ENCODE assay signal across 26 cellular contexts in genomic region chr4:83768146-83768545, GRCh38.
"Had no signal": no experiment of that assay in that cellular context is flagged by ENCODE, and none has a peak within 500 bp of the region (broad histone marks: within the 10 kb centered on the region; RNA-seq: fewer than 3 reads in every experiment).

No MANE protein-coding gene starts in this region.

- H3K27me3 ChIP-seq: suprapubic skin, testis, thyroid gland, tibial artery, tibial nerve, transverse colon, upper lobe of left lung, upper lobe of right lung, vagina had no signal

- FAIRE-seq: urothelium cell line had no signal

- H3K4me1 ChIP-seq: stomach, suprapubic skin, testis, thyroid gland, tibial artery, tibial nerve, transverse colon, upper lobe of left lung, upper lobe of right lung, uterus, vagina had no signal

- ATAC-seq: stimulated activated effector memory CD8-positive, alpha-beta T cell treated with anti-CD3 and anti-CD28 coated beads, Interleukin-12 subunit alpha, Interleukin-12 subunit beta, amount 100 ng/mL, for 72 hours; stimulated activated memory B cell treated with anti-CD40 and anti-IgM and Interleukin-4, amounts not matched to agents 10 μg/mL and 1 μg/mL and 100 μg/mL, for 72 hours; stimulated activated naive B cell treated with anti-CD40 and anti-IgM and Interleukin-4, amounts not matched to agents 10 μg/mL and 1 μg/mL and 100 μg/mL, for 72 hours; stimulated activated naive CD8-positive, alpha-beta T cell treated with anti-CD3 and anti-CD28 coated beads, Interleukin-15, amount 100 ng/mL, for 72 hours; stimulated activated naive CD8-positive, alpha-beta T cell treated with anti-CD3 and anti-CD28 coated beads, Interleukin-15, Interleukin-2, amounts not matched to agents 100 U/mL and 50 U/mL, for 24 hours; upper lobe of right lung had no signal

- H3K4me3 ChIP-seq: stomach, suprapubic skin, testis, thoracic aorta, thyroid gland, tibial artery, tibial nerve, transverse colon, upper lobe of left lung, upper lobe of right lung, uterus, vagina had no signal

- H3K9me3 ChIP-seq: stomach, suprapubic skin, testis, thoracic aorta, thyroid gland, tibial artery, tibial nerve, transverse colon, upper lobe of left lung, upper lobe of right lung, uterus, vagina had no signal

- H3K27ac ChIP-seq: stomach, suprapubic skin, testis, thoracic aorta, thyroid gland, tibial artery, tibial nerve, transverse colon, upper lobe of left lung, upper lobe of right lung, uterus, vagina had no signal

- DNase-seq: stimulated activated CD4-positive, alpha-beta T cell treated with anti-CD3 and anti-CD28 coated beads, Interleukin-2, amount 100 ng/mL, for 48 hours; stimulated activated CD4-positive, alpha-beta T cell treated with anti-CD3 and anti-CD28 coated beads, Interleukin-4, amount 100 ng/mL, for 1 hour; stimulated activated CD4-positive, alpha-beta T cell treated with anti-CD3 and anti-CD28 coated beads, Interleukin-4, amount 100 ng/mL, for 24 hours; stimulated activated CD4-positive, alpha-beta T cell treated with anti-CD3 and anti-CD28 coated beads, Interleukin-4, amount 100 ng/mL, for 4 hours; stimulated activated CD8-positive, alpha-beta memory T cell treated with anti-CD3 and anti-CD28 coated beads, Interleukin-4, amount 100 ng/mL, for 48 hours; stimulated activated naive B cell treated with anti-CD40 and anti-IgM and Interleukin-4, amounts not matched to agents 10 μg/mL and 1 μg/mL and 100 μg/mL, for 72 hours; stimulated activated naive CD4-positive, alpha-beta T cell; stimulated activated naive CD4-positive, alpha-beta T cell treated with Interleukin-2 at 50 U/mL for 16 hours; stimulated activated naive CD8-positive, alpha-beta T cell treated with anti-CD3 and anti-CD28 coated beads, Interleukin-15, amount 100 ng/mL, for 72 hours; stimulated activated naive CD8-positive, alpha-beta T cell treated with anti-CD3 and anti-CD28 coated beads, Interleukin-15, Interleukin-2, amounts not matched to agents 100 U/mL and 50 U/mL, for 24 hours; stomach; substantia nigra; testis; thyroid gland; tibial artery; transverse colon; upper lobe of left lung; upper lobe of right lung; uterus had no signal

- H3K36me3 ChIP-seq: stomach, suprapubic skin, thoracic aorta, thyroid gland, tibial artery, tibial nerve, transverse colon, upper lobe of left lung, upper lobe of right lung, uterus, vagina had no signal
